In genomic region chr10:23742807-23743206, GRCh38 we compare ENCODE assay signal across 1 cellular context.
TF ChIP-seq lines count a peak whose summit lies in the region.

No MANE protein-coding gene starts in this region.

TF ChIP-seq in GM12878, 131 proteins besides CTCF, POLR2A, EP300 and RAD21 (continued from another document):
- TF ChIP-seq ZNF592 (IDR thresholded peaks at IDR 0.05): no peak
- no peak for TF ChIP-seq SPI1 (IDR thresholded peaks at IDR 0.05; ENCODE audit: borderline replicate concordance, insufficient read depth, low read depth, low read length)
- no peak for TF ChIP-seq EED (IDR thresholded peaks at IDR 0.05; ENCODE audit: low read depth)
- no peak for TF ChIP-seq FOXK2 (IDR thresholded peaks at IDR 0.05)
- TF ChIP-seq TAF1 (IDR thresholded peaks at IDR 0.05; ENCODE audit: borderline replicate concordance, low read depth, low read length): no peak
- no peak for TF ChIP-seq SMAD1 (IDR thresholded peaks at IDR 0.05; ENCODE audit: low read depth, partially characterized antibody)
- TF ChIP-seq NFIC (IDR thresholded peaks at IDR 0.05; ENCODE audit: low read depth, low read length): no peak
- TF ChIP-seq, protein P1, sequence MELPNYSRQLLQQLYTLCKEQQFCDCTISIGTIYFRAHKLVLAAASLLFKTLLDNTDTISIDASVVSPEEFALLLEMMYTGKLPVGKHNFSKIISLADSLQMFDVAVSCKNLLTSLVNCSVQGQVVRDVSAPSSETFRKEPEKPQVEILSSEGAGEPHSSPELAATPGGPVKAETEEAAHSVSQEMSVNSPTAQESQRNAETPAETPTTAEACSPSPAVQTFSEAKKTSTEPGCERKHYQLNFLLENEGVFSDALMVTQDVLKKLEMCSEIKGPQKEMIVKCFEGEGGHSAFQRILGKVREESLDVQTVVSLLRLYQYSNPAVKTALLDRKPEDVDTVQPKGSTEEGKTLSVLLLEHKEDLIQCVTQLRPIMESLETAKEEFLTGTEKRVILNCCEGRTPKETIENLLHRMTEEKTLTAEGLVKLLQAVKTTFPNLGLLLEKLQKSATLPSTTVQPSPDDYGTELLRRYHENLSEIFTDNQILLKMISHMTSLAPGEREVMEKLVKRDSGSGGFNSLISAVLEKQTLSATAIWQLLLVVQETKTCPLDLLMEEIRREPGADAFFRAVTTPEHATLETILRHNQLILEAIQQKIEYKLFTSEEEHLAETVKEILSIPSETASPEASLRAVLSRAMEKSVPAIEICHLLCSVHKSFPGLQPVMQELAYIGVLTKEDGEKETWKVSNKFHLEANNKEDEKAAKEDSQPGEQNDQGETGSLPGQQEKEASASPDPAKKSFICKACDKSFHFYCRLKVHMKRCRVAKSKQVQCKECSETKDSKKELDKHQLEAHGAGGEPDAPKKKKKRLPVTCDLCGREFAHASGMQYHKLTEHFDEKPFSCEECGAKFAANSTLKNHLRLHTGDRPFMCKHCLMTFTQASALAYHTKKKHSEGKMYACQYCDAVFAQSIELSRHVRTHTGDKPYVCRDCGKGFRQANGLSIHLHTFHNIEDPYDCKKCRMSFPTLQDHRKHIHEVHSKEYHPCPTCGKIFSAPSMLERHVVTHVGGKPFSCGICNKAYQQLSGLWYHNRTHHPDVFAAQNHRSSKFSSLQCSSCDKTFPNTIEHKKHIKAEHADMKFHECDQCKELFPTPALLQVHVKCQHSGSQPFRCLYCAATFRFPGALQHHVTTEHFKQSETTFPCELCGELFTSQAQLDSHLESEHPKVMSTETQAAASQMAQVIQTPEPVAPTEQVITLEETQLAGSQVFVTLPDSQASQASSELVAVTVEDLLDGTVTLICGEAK (IDR thresholded peaks at IDR 0.05; ENCODE audit: borderline replicate concordance): no peak
- no peak for TF ChIP-seq NR2F1 (conservative IDR thresholded peaks at IDR 0.05)
